Comparison of ENCODE assay signal across 10 cellular contexts in the genomic region with DNA sequence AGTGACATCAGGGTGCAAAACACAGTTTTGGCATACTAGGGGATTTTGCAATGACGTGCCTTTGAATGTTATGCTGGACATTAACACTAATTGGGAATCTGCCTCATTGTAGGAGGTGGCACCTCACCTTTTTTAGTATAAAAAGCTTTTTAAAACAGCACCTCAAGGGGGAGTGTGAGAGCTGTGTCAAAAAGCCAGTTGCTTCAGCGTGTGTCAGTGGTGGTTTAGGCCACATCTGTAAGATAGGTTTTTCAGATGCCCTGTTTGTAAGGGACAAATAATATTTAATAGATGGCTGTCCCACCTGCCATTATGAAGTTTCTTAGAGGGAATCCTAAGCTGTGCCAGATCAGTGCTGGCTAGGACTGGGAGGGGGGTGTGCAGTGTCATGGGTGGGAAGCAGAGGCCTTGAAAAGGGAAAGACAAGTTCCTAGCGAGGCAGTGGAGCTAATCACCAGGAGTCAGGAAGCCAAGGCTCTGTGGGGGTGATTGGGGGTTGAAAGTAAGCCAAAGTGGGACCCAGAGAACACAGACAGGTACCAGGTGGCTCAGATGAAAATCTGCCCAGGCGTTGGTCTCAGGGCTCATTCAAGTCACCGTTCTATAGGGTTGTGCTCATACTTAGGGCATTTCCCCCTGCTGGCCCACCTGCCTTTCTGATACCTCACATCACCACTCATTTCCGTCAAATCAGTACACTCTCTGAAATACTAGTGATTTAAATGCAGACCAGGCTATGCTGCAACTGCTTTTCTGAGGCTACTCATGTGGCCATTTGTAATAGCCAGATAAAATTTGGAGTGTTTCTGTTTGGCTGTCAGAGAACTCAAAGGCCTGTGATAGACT.
DNase-seq lines count a peak whose midpoint lies in the region; ATAC-seq and TF ChIP-seq lines count a peak whose summit lies in the region.
"Had no signal": no experiment of that assay in that cellular context is flagged by ENCODE, and none has a peak within 500 bp of the region (broad histone marks: within the 10 kb centered on the region; RNA-seq: fewer than 3 reads in every experiment).

No MANE protein-coding gene starts in this region.

- H3K4me3 Mint-ChIP-seq in CD14-positive monocyte, result no peak overlapping the region
- H3K4me3 Mint-ChIP-seq in T-helper 2 cell treated with Interferon-gamma antibody and Interleukin-4, amounts not matched to agents 5 μg/mL and 100 μg/mL, for 36 hours, result no peak overlapping the region
- H3K4me3 Mint-ChIP-seq: activated T-cell treated with anti-CD3 and anti-CD28 coated beads, Interleukin-2, amount 50 U/mL, for 72 hours had no signal

- H3K9me3 ChIP-seq in OCI-LY7 (ENCODE audit: low read length) (no peaks in the 10 kb centered on the region), GM23248 (ENCODE audit: low read depth) (no peaks in the 10 kb centered on the region)

- peak overlapping the region in 4 of 7 donors; percentile 28 to 72 (median 48) for H3K27ac Mint-ChIP-seq in CD14-positive monocyte
- H3K27ac Mint-ChIP-seq in T-helper 2 cell treated with Interferon-gamma antibody and Interleukin-4, amounts not matched to agents 5 μg/mL and 100 μg/mL, for 36 hours, result no peak overlapping the region
- H3K27ac Mint-ChIP-seq: activated T-cell treated with anti-CD3 and anti-CD28 coated beads, Interleukin-2, amount 50 U/mL, for 72 hours had no signal

- no peaks in the 10 kb centered on the region for H3K36me3 ChIP-seq in OCI-LY7 (ENCODE audit: insufficient read depth, low read length)
- 0 out of 2 replicates have a peak, but pooled peaks cover 8% of the 10 kb centered on the region for H3K36me3 ChIP-seq in GM23248 (ENCODE audit: low read depth)

- no peaks in the 10 kb centered on the region for H3K4me1 ChIP-seq in OCI-LY7 (ENCODE audit: insufficient read depth, low read length, poor library complexity, severe bottlenecking)
- H3K4me1 ChIP-seq in foreskin keratinocyte, result peaks cover 16% of the 10 kb centered on the region
- H3K4me1 ChIP-seq in GM23248 (ENCODE audit: insufficient read depth), result peaks cover 18% of the 10 kb centered on the region

- TF ChIP-seq CTCF in CD14-positive monocyte (IDR thresholded peaks at IDR 0.05), result peak; percentile 16
- peak; percentile 60 for TF ChIP-seq CTCF in OCI-LY7 (conservative IDR thresholded peaks at IDR 0.05; ENCODE audit: low read length)
- TF ChIP-seq CTCF in foreskin keratinocyte (conservative IDR thresholded peaks at IDR 0.05), result peak; percentile 56

- POLR2A ChIA-PET in OCI-LY7 (lab: Charles Lee), result interaction anchor here (0.6 kb wide), 2 partner anchors 67 to 918 kb away, joined by 3 read pairs; no protein-coding TSS in a partner anchor

- H3K27me3 Mint-ChIP-seq in CD14-positive monocyte (ENCODE audit: low read depth in 3 of 3), result no peaks in the 10 kb centered on the region
- H3K27me3 Mint-ChIP-seq in T-helper 2 cell treated with Interferon-gamma antibody and Interleukin-4, amounts not matched to agents 5 μg/mL and 100 μg/mL, for 36 hours (ENCODE audit: low read depth), result no peaks in the 10 kb centered on the region

- no peak for DNase-seq in CD14-positive monocyte (ENCODE audit: low spot score)
- peak; percentile 35 for DNase-seq in OCI-LY7 (ENCODE audit: low spot score)
- DNase-seq in foreskin keratinocyte, result no peak
- no peak for DNase-seq in GM23248
- no peak for DNase-seq in T-helper 2 cell treated with Interferon-gamma antibody and Interleukin-4, amounts not matched to agents 5 μg/mL and 100 μg/mL, for 36 hours (ENCODE audit: low spot score)
- DNase-seq in SIG-M5 (lab: John Stamatoyannopoulos, UW), result no peak
- DNase-seq: activated T-cell treated with anti-CD3 and anti-CD28 coated beads, Interleukin-2, amount 50 U/mL, for 72 hours; NK-92 treated with Interleukin-12 subunit alpha and Interleukin-12 subunit beta, amount 100 ng/mL, for 24 hours had no signal

- no peaks in the 10 kb centered on the region for H3K27me3 ChIP-seq in foreskin keratinocyte
- H3K27me3 ChIP-seq in GM23248 (replicated peaks; ENCODE audit: insufficient read depth), result no peaks in the 10 kb centered on the region

- H3K4me2 ChIP-seq in OCI-LY7 (ENCODE audit: low read length), result no peak overlapping the region
- no peak overlapping the region for H3K4me2 ChIP-seq in GM23248 (ENCODE audit: unreplicated experiment)

- no peaks in the 10 kb centered on the region for H4K20me1 ChIP-seq in OCI-LY7 (ENCODE audit: insufficient read depth, low read length)
- H4K20me1 ChIP-seq in GM23248 (ENCODE audit: insufficient read depth), result 0 out of 2 replicates have a peak, but pooled peaks cover 3% of the 10 kb centered on the region

- 95% methylated on average over 6 of the region's 6 CpGs for WGBS in GM23248 (ENCODE audit: low coverage in 1 of 2, low lambda C conversion rate in 2 of 2, missing lambda C conversion rate in 2 of 2), 2 experiments

- peaks cover 7 to 11% of the 10 kb centered on the region in 2 donors for H3K36me3 Mint-ChIP-seq in CD14-positive monocyte
- H3K36me3 Mint-ChIP-seq in T-helper 2 cell treated with Interferon-gamma antibody and Interleukin-4, amounts not matched to agents 5 μg/mL and 100 μg/mL, for 36 hours (ENCODE audit: low read depth), result no peaks in the 10 kb centered on the region

- 0 out of 2 replicates have a peak, but pooled peaks cover 7% of the 10 kb centered on the region for H3F3A ChIP-seq in GM23248 (ENCODE audit: insufficient read depth)

- H3K9me2 ChIP-seq in OCI-LY7 (ENCODE audit: insufficient read depth, low read length) (no peaks in the 10 kb centered on the region), GM23248 (ENCODE audit: insufficient read depth) (no peaks in the 10 kb centered on the region)

- BruUV-seq in OCI-LY7 (replicated peaks; lab: Mats Ljungman, UMichigan), result no TSS peak

- peak; percentile 66 for ATAC-seq in GM21723 (IDR thresholded peaks at IDR 0.05; ENCODE audit: unreplicated experiment)
- peak; percentile 64 for ATAC-seq in foreskin keratinocyte
- ATAC-seq in GM21390 (IDR thresholded peaks at IDR 0.05; ENCODE audit: unreplicated experiment), result no peak
- ATAC-seq: activated T-cell treated with anti-CD3 and anti-CD28 coated beads, Interleukin-2, amount 50 U/mL, for 72 hours had no signal

- no peak overlapping the region for H3K4me3 ChIP-seq in OCI-LY7 (ENCODE audit: low read depth, low read length, poor library complexity, severe bottlenecking)
- no peak overlapping the region for H3K4me3 ChIP-seq in GM23248

- intact Hi-C loops in CD14-positive monocyte (cut with micrococcal nuclease), result no loop called here
- intact Hi-C loops in OCI-LY7 (cut with micrococcal nuclease; ENCODE audit: unreplicated experiment), result no loop called here

- H3K4me1 Mint-ChIP-seq in CD14-positive monocyte, result peaks cover 21% of the 10 kb centered on the region
- no peaks in the 10 kb centered on the region for H3K4me1 Mint-ChIP-seq in T-helper 2 cell treated with Interferon-gamma antibody and Interleukin-4, amounts not matched to agents 5 μg/mL and 100 μg/mL, for 36 hours (ENCODE audit: low read depth)

- H3K27ac ChIP-seq in OCI-LY7 (ENCODE audit: low read depth, low read length, poor library complexity, severe bottlenecking) (no peak overlapping the region), foreskin keratinocyte (no peak overlapping the region), GM23248 (no peak overlapping the region)

- CTCF ChIA-PET in OCI-LY7 (lab: Charles Lee; ENCODE audit: unreplicated experiment), result no interaction called here

- H3K9ac ChIP-seq in GM23248, result no peak overlapping the region

- H3K79me2 ChIP-seq in OCI-LY7 (ENCODE audit: insufficient read depth, low read depth, low read length), result no peaks in the 10 kb centered on the region
- H3K79me2 ChIP-seq in GM23248 (ENCODE audit: insufficient read depth), result 0 out of 2 replicates have a peak, but pooled peaks cover 6% of the 10 kb centered on the region

- no peak overlapping the region for H2AFZ ChIP-seq in OCI-LY7 (ENCODE audit: low read length)
- H2AFZ ChIP-seq in GM23248, result no peak overlapping the region

- H3K9me3 Mint-ChIP-seq in CD14-positive monocyte, result no peaks in the 10 kb centered on the region
- no peaks in the 10 kb centered on the region for H3K9me3 Mint-ChIP-seq in T-helper 2 cell treated with Interferon-gamma antibody and Interleukin-4, amounts not matched to agents 5 μg/mL and 100 μg/mL, for 36 hours
- H3K9me3 Mint-ChIP-seq: activated T-cell treated with anti-CD3 and anti-CD28 coated beads, Interleukin-2, amount 50 U/mL, for 72 hours had no signal

- in situ Hi-C loops in GM23248 (cut with MboI), result no loop called here
